24 cellular contexts compared by ENCODE assay signal in genomic region chr3:31142543-31142942, GRCh38.
DNase-seq lines count a peak whose midpoint lies in the region; ATAC-seq, FAIRE-seq and TF ChIP-seq lines count a peak whose summit lies in the region.
"Had no signal": no experiment of that assay in that cellular context is flagged by ENCODE, and none has a peak within 500 bp of the region (broad histone marks: within the 10 kb centered on the region; RNA-seq: fewer than 3 reads in every experiment).

No MANE protein-coding gene starts in this region.

- H3K4me3 ChIP-seq in GM23338 (peak overlapping the region; percentile 0), HUES48 (ENCODE audit: low read depth, low read length) (peak overlapping the region; percentile 26), H1 (ENCODE audit: extremely low read depth in 1 of 4, insufficient read depth in 2 of 4, low read depth in 3 of 4, low read length in 4 of 4) (peak overlapping the region in 3 of 4 experiments; percentile 17 to 43 (median 24); a peak in 4 of 8 replicates), iPS-20b (ENCODE audit: low read length) (peak overlapping the region; percentile 49)

- H4K20me1 ChIP-seq in GM23338 (replicated peaks; ENCODE audit: insufficient read depth) (no peaks in the 10 kb centered on the region), H1 (replicated peaks in 1 of 2; ENCODE audit: control insufficient read depth in 1 of 2, insufficient read depth in 2 of 2, low read length in 2 of 2) (no peaks in the 10 kb centered on the region)

- peaks cover 22% of the 10 kb centered on the region for H3K9me3 Mint-ChIP-seq in GM23338
- peaks cover 0 to 11% of the 10 kb centered on the region in 2 donors for H3K9me3 Mint-ChIP-seq in activated naive CD4-positive, alpha-beta T cell treated with anti-CD3 and anti-CD28 coated beads, Interleukin-2, amount 50 U/mL, for 72 hours

- no peak overlapping the region for H2BK20ac ChIP-seq in H1 (ENCODE audit: low read length)

- H3K27me3 Mint-ChIP-seq in GM23338 (ENCODE audit: insufficient read depth, low read depth, poor library complexity): peaks cover 2% of the 10 kb centered on the region

- H3K27ac Mint-ChIP-seq in GM23338: peak overlapping the region; percentile 82
- no peak overlapping the region for H3K27ac Mint-ChIP-seq in activated naive CD4-positive, alpha-beta T cell treated with anti-CD3 and anti-CD28 coated beads, Interleukin-2, amount 50 U/mL, for 72 hours
- H3K27ac Mint-ChIP-seq: CD4-positive, CD25-positive, alpha-beta regulatory T cell had no signal

- peak overlapping the region; percentile 46 for H3K4me3 Mint-ChIP-seq in GM23338
- H3K4me3 Mint-ChIP-seq: CD4-positive, CD25-positive, alpha-beta regulatory T cell; CD8-positive, alpha-beta memory T cell had no signal

- no peaks in the 10 kb centered on the region for H3K79me1 ChIP-seq in H1 (ENCODE audit: low read depth, low read length)

- H3K27me3 ChIP-seq in GM23338 (ENCODE audit: insufficient read depth): no peaks in the 10 kb centered on the region
- H3K27me3 ChIP-seq in HUES48 (ENCODE audit: control insufficient read depth, insufficient read depth, low read length): no peaks in the 10 kb centered on the region
- H3K27me3 ChIP-seq in H1 (replicated peaks in 1 of 4; ENCODE audit: control insufficient read depth in 3 of 4, extremely low read depth in 1 of 4, insufficient read depth in 3 of 4, low read length in 3 of 4): no peaks in the 10 kb centered on the region
- H3K27me3 ChIP-seq in iPS-20b (ENCODE audit: insufficient read depth, low read length): no peaks in the 10 kb centered on the region
- H3K27me3 ChIP-seq: BE2C had no signal

- peak overlapping the region; percentile 85 for H3K27ac ChIP-seq in GM23338 (ENCODE audit: low read depth)
- H3K27ac ChIP-seq in HUES48 (ENCODE audit: low read depth, low read length): peak overlapping the region; percentile 81
- no peak overlapping the region; the same call in 1 of the 2 replicates for H3K27ac ChIP-seq in H1 (ENCODE audit: low read depth, low read length)
- peak overlapping the region; percentile 39 for H3K27ac ChIP-seq in iPS-20b (ENCODE audit: low read length)
- H3K27ac ChIP-seq: KMS-11 had no signal

- 36% methylated on average over 3 of the region's 3 CpGs; no CpG with 5 or more reads in 1 of the 2 experiments for WGBS in H1 (ENCODE audit: extremely low coverage in 1 of 2, insufficient coverage in 1 of 2, insufficient read length in 1 of 2, insufficient replicate concordance in 2 of 2, low coverage in 1 of 2, low lambda C conversion rate in 2 of 2, missing lambda C conversion rate in 1 of 2), 2 experiments

- peak; percentile 7 for FAIRE-seq in H1 (lab: Jason Lieb, UNC)
- FAIRE-seq: A204.1, G401.6, GM12892, GM18507, HTR-8/SVneo had no signal

- peak; percentile 85 for ATAC-seq in GM23338
- no peak for ATAC-seq in left ventricle myocardium superior
- ATAC-seq in activated naive CD4-positive, alpha-beta T cell treated with anti-CD3 and anti-CD28 coated beads, Interleukin-2, amount 50 U/mL, for 72 hours: no peak
- no peak for ATAC-seq in HG02973 (IDR thresholded peaks at IDR 0.05; ENCODE audit: unreplicated experiment)

- H3K9me3 ChIP-seq in HUES48 (ENCODE audit: control insufficient read depth, insufficient read depth, low read length) (peaks cover 9% of the 10 kb centered on the region), H1 (ENCODE audit: insufficient read depth in 2 of 2, low read depth in 1 of 2, low read length in 1 of 2) (peaks cover 7 to 8% of the 10 kb centered on the region in 2 experiments), iPS-20b (ENCODE audit: insufficient read depth, low read depth, low read length) (peaks cover 17% of the 10 kb centered on the region)
- H3K9me3 ChIP-seq: BE2C had no signal

- no peak overlapping the region for H3K56ac ChIP-seq in H1 (replicated peaks; ENCODE audit: insufficient read length, low read depth, low read length)

- peaks cover 5% of the 10 kb centered on the region; the same call in 1 of the 2 replicates for H3K36me3 ChIP-seq in GM23338 (ENCODE audit: insufficient read depth)
- H3K36me3 ChIP-seq in HUES48 (ENCODE audit: control insufficient read depth, insufficient read depth, low read length): no peaks in the 10 kb centered on the region
- peaks cover 0 to 5% (median 0%) of the 10 kb centered on the region in 4 experiments; a peak in 1 of 8 replicates for H3K36me3 ChIP-seq in H1 (ENCODE audit: control insufficient read depth in 2 of 4, insufficient read depth in 4 of 4, low read length in 3 of 4)
- no peaks in the 10 kb centered on the region for H3K36me3 ChIP-seq in iPS-20b (ENCODE audit: insufficient read depth, low read depth, low read length)
- H3K36me3 ChIP-seq: BE2C had no signal

- TF ChIP-seq EP300 in H1 (IDR thresholded peaks at IDR 0.05; ENCODE audit: borderline replicate concordance in 1 of 2, low read depth in 2 of 2, low read length in 2 of 2): no peak

- H3K9ac ChIP-seq in HUES48 (ENCODE audit: low read depth, low read length) (no peak overlapping the region), H1 (replicated peaks in 1 of 4; ENCODE audit: extremely low read depth in 1 of 4, low read depth in 3 of 4, low read length in 3 of 4) (no peak overlapping the region), iPS-20b (ENCODE audit: low read depth, low read length) (peak overlapping the region; percentile 56; the same call in 1 of the 2 replicates)
- H3K9ac ChIP-seq: KMS-11 had no signal

- CTCF ChIA-PET in H1 (lab: Charles Lee; ENCODE audit: partially characterized antibody): interaction anchor here (0.9 to 1.5 kb wide), 3 partner anchors 10 to 189 kb away, joined by 3 read pairs; no protein-coding TSS in a partner anchor

- TF ChIP-seq CTCF in GM23338 (conservative IDR thresholded peaks at IDR 0.05; ENCODE audit: low read depth in 2 of 2): no peak
- no peak for TF ChIP-seq CTCF in H1 (IDR thresholded peaks at IDR 0.05; ENCODE audit: control extremely low read depth in 1 of 3, insufficient read depth in 1 of 3, low read depth in 1 of 3, low read length in 3 of 3)

- H4K8ac ChIP-seq in H1 (ENCODE audit: extremely low read depth, insufficient read depth, low read length): no peak overlapping the region

- H3K4me1 Mint-ChIP-seq in GM23338: peaks cover 45% of the 10 kb centered on the region
- H3K4me1 Mint-ChIP-seq: CD4-positive, CD25-positive, alpha-beta regulatory T cell; CD8-positive, alpha-beta memory T cell had no signal

- 0 out of 2 replicates have a peak, but pooled peaks cover 3% of the 10 kb centered on the region for H3K9me2 ChIP-seq in GM23338 (ENCODE audit: insufficient read depth)

- no peak overlapping the region for H2BK15ac ChIP-seq in H1 (ENCODE audit: low read length)

- H3K4me2 ChIP-seq in GM23338 (peak overlapping the region; percentile 2), H1 (ENCODE audit: insufficient read depth in 1 of 2, low read depth in 2 of 2, low read length in 2 of 2) (peak overlapping the region; percentile 42 to 53)
- H3K4me2 ChIP-seq: KMS-11 had no signal

- DNase-seq in GM23338 (ENCODE audit: low spot score) (peak; percentile 58), H1 (ENCODE audit: low read depth in 1 of 2, low spot score in 2 of 2) (no peak), GM19238 (ENCODE audit: insufficient read length, low spot score) (no peak), left ventricle myocardium superior (no peak)
- DNase-seq in activated naive CD4-positive, alpha-beta T cell treated with anti-CD3 and anti-CD28 coated beads, Interleukin-2, amount 50 U/mL, for 72 hours (ENCODE audit: low spot score in 2 of 2): no peak
- DNase-seq: ACHN; BE2C; C1 segment of cervical spinal cord; CD4-positive, CD25-positive, alpha-beta regulatory T cell; CD8-positive, alpha-beta memory T cell; COR-L47; DMS 273 treated with DMSO at 0.1 percent for 48 hours; DND-41; EL; HCEC 1CT had no signal

- H3K18ac ChIP-seq in H1 (ENCODE audit: extremely low read depth, low read length): peak overlapping the region; percentile 44; the same call in 1 of the 2 replicates

- peaks cover 33% of the 10 kb centered on the region for H3K4me1 ChIP-seq in GM23338 (ENCODE audit: insufficient read depth)
- H3K4me1 ChIP-seq in HUES48 (ENCODE audit: control insufficient read depth, insufficient read depth, low read length): peaks cover 38% of the 10 kb centered on the region
- H3K4me1 ChIP-seq in H1 (replicated peaks in 1 of 4; ENCODE audit: control insufficient read depth in 3 of 4, insufficient read depth in 4 of 4, low read length in 3 of 4): peaks cover 2 to 11% (median 8%) of the 10 kb centered on the region in 4 experiments; a peak in 5 of 7 replicates
- H3K4me1 ChIP-seq in iPS-20b (ENCODE audit: insufficient read depth, low read length): peaks cover 27% of the 10 kb centered on the region; the same call in 1 of the 2 replicates
- H3K4me1 ChIP-seq: BE2C had no signal

- TF ChIP-seq POLR2A in H1 (IDR thresholded peaks at IDR 0.05; ENCODE audit: control extremely low read depth in 1 of 2, low read depth in 2 of 2, low read length in 2 of 2): no peak

- H3K23ac ChIP-seq in H1 (ENCODE audit: insufficient read length): no peak overlapping the region

- H2AFZ ChIP-seq in GM23338 (no peak overlapping the region), H1 (ENCODE audit: low read length) (no peak overlapping the region)

- peaks cover 15% of the 10 kb centered on the region for H3K36me3 Mint-ChIP-seq in GM23338 (ENCODE audit: low read depth)
- peaks cover 0 to 18% of the 10 kb centered on the region in 2 donors for H3K36me3 Mint-ChIP-seq in activated naive CD4-positive, alpha-beta T cell treated with anti-CD3 and anti-CD28 coated beads, Interleukin-2, amount 50 U/mL, for 72 hours
- H3K36me3 Mint-ChIP-seq: CD4-positive, CD25-positive, alpha-beta regulatory T cell; CD8-positive, alpha-beta memory T cell had no signal

- H3F3A ChIP-seq in GM23338 (replicated peaks; ENCODE audit: low read depth): no peaks in the 10 kb centered on the region; the same call in 1 of the 2 replicates

- H3K14ac ChIP-seq in H1 (ENCODE audit: insufficient read length): no peak overlapping the region

- no peak overlapping the region for H2BK12ac ChIP-seq in H1 (ENCODE audit: low read depth, low read length)

- H3K4ac ChIP-seq in H1 (replicated peaks; ENCODE audit: insufficient read length, low read depth, low read length): no peak overlapping the region

- H2BK120ac ChIP-seq in H1 (replicated peaks; ENCODE audit: low read depth, low read length): no peak overlapping the region

- TF ChIP-seq RAD21 in H1 (IDR thresholded peaks at IDR 0.05 in 1 of 2, conservative IDR thresholded peaks at IDR 0.05 in 1 of 2; ENCODE audit: low read depth in 2 of 2, low read length in 2 of 2): no peak

- H4K91ac ChIP-seq in H1 (replicated peaks; ENCODE audit: insufficient read length, low read length): no peak overlapping the region

- intact Hi-C loops in left ventricle myocardium superior (cut with micrococcal nuclease): no loop called here

- H2BK5ac ChIP-seq in H1 (ENCODE audit: low read depth, low read length): no peak overlapping the region

- no peaks in the 10 kb centered on the region for H3K79me2 ChIP-seq in GM23338 (replicated peaks; ENCODE audit: insufficient read depth)
- no peaks in the 10 kb centered on the region for H3K79me2 ChIP-seq in H1 (ENCODE audit: control insufficient read depth in 1 of 2, insufficient read depth in 2 of 2, low read length in 2 of 2)

- no peak overlapping the region for H2AK5ac ChIP-seq in H1 (ENCODE audit: low read depth, low read length)

- peak overlapping the region; percentile 37 for H4K5ac ChIP-seq in H1 (ENCODE audit: insufficient read length, low read depth, low read length)

- POLR2A ChIA-PET in H1 (lab: Charles Lee; ENCODE audit: partially characterized antibody): interaction anchor here (0.6 to 1.3 kb wide), 4 partner anchors 16 to 769 kb away, joined by 3 to 4 read pairs (median 3); no protein-coding TSS in a partner anchor

- H3K23me2 ChIP-seq in H1 (ENCODE audit: low read depth, low read length): 0 out of 2 replicates have a peak, but pooled peaks cover 3% of the 10 kb centered on the region
